Comparison of ENCODE assay signal across 1 cellular context in genomic region chr19:34316247-34316646, GRCh38.
TF ChIP-seq lines count a peak whose summit lies in the region.

No MANE protein-coding gene starts in this region.

TF ChIP-seq in endothelial cell of umbilical vein, 7 proteins besides CTCF, POLR2A, EP300 and RAD21 (continued from another document):
- TF ChIP-seq, protein P1, sequence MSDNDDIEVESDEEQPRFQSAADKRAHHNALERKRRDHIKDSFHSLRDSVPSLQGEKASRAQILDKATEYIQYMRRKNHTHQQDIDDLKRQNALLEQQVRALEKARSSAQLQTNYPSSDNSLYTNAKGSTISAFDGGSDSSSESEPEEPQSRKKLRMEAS (IDR thresholded peaks at IDR 0.05; ENCODE audit: insufficient read depth, insufficient read length), result no peak
- TF ChIP-seq EZH2 (IDR thresholded peaks at IDR 0.05; ENCODE audit: borderline replicate concordance, low read depth, low read length, severe bottlenecking), result no peak
